Comparison of ENCODE assay signal across 8 cellular contexts in the genomic region with DNA sequence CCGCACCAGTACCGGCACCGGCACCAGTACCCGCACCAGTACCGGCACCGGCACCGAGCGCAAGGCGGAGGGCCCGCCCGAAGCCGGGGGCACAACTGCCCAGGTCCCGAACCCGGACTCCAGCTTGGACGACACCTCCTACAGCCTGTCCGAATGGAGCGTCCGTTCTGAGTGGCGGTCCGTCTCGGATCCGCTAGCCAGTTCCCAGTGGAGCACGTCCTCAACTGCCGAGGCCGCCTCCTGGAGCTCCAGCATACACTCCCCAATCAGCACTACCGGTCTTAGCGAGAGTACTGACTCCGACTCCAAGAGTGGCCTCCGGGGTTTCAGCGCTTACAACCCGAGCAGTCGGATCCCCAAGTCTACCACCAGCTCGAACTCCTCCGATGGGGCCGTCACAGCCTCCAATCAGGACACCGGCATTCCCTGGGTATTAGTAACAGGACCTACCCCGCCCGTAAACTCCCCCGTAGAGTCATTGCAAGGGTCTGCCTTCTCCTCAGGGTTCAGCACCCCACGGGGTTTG. TPM values are rescaled to one million over a fixed set of nuclear protein-coding genes. Genes with fewer than 3 reads are reported as not detected.
A peak's percentile ranks its signal among the peaks of the same experiment; 100 is the strongest.
DNase-seq lines count a peak whose midpoint lies in the region; ATAC-seq and TF ChIP-seq lines count a peak whose summit lies in the region.

No MANE protein-coding gene starts in this region.

- no peaks in the 10 kb centered on the region for H4K20me1 ChIP-seq in BLaER1 treated with 17β-estradiol and CSF1 and Interleukin-3, amounts not matched to agents 10 nM and 100 nM
- H4K20me1 ChIP-seq in HCT116 (ENCODE audit: insufficient read depth) (no peaks in the 10 kb centered on the region), SU-DHL-6 (ENCODE audit: low read depth, low read length) (no peaks in the 10 kb centered on the region)

- peak overlapping the region in 10 of 11 experiments; percentile 90 to 96 (median 94); a peak in 18 of 22 replicates for H3K27ac ChIP-seq in BLaER1 treated with 17β-estradiol and CSF1 and Interleukin-3, amounts not matched to agents 10 nM and 100 nM
- H3K27ac ChIP-seq in HCT116 (ENCODE audit: low read depth, low read length) (no peak overlapping the region; the same call in 1 of the 2 replicates), SU-DHL-6 (ENCODE audit: low read depth, low read length) (no peak overlapping the region)

- H3K79me2 ChIP-seq in HCT116 (ENCODE audit: insufficient read depth, low read length): no peaks in the 10 kb centered on the region
- no peaks in the 10 kb centered on the region for H3K79me2 ChIP-seq in SU-DHL-6 (ENCODE audit: insufficient read depth, low read length)

- H3K9me2 ChIP-seq in HCT116 (ENCODE audit: insufficient read depth) (no peaks in the 10 kb centered on the region), SU-DHL-6 (replicated peaks; ENCODE audit: insufficient read depth, low read length) (no peaks in the 10 kb centered on the region)

- H3K4me3 ChIP-seq in BLaER1 treated with 17β-estradiol and CSF1 and Interleukin-3, amounts not matched to agents 10 nM and 100 nM: peak overlapping the region; percentile 47 to 66 (median 54)
- H3K4me3 ChIP-seq in HCT116 (replicated peaks in 1 of 2; ENCODE audit: low read depth in 1 of 2, low read length in 2 of 2) (peak overlapping the region; percentile 54 to 72), SU-DHL-6 (ENCODE audit: insufficient read depth, low read length, poor library complexity, severe bottlenecking) (peak overlapping the region; percentile 59), cardiac fibroblast (replicated peaks in 1 of 2; ENCODE audit: low read depth in 2 of 2, low read length in 2 of 2) (peak overlapping the region; percentile 68 to 74), skeletal muscle cell (ENCODE audit: low read depth, low read length) (peak overlapping the region; percentile 52)

- CTCF ChIA-PET in HCT116 (lab: Charles Lee): interaction anchor here (1.7 kb wide), 1 partner anchor 95 kb away, joined by 4 read pairs; no protein-coding TSS in a partner anchor

- POLR2A ChIA-PET in HCT116 (lab: Charles Lee): no interaction called here

- no peak for TF ChIP-seq RAD21 in HCT116 (IDR thresholded peaks at IDR 0.05; ENCODE audit: low read depth)

- RAD21 ChIA-PET in HCT116 (lab: Charles Lee; ENCODE audit: low non-redundant PET in 1 of 2, low total read pairs in 2 of 2, uncharacterized antibody in 2 of 2, unreplicated experiment in 2 of 2): no interaction called here

- no peaks in the 10 kb centered on the region for H3K36me3 ChIP-seq in BLaER1 treated with 17β-estradiol and CSF1 and Interleukin-3, amounts not matched to agents 10 nM and 100 nM
- H3K36me3 ChIP-seq in HCT116 (ENCODE audit: control insufficient read depth in 1 of 2, insufficient read depth in 2 of 2, low read length in 2 of 2) (no peaks in the 10 kb centered on the region), SU-DHL-6 (ENCODE audit: low read length) (no peaks in the 10 kb centered on the region)

- TF ChIP-seq CTCF in HCT116 (IDR thresholded peaks at IDR 0.05 in 2 of 3, conservative IDR thresholded peaks at IDR 0.05 in 1 of 3; ENCODE audit: borderline replicate concordance in 1 of 3, insufficient read depth in 1 of 3, low read depth in 2 of 3, low read length in 2 of 3) (no peak), SU-DHL-6 (IDR thresholded peaks at IDR 0.05; ENCODE audit: insufficient read depth, low read length, poor library complexity, severe bottlenecking) (no peak), cardiac fibroblast (IDR thresholded peaks at IDR 0.05; ENCODE audit: low read depth, low read length) (no peak)

- H3F3A ChIP-seq in SU-DHL-6 (ENCODE audit: insufficient read depth): no peaks in the 10 kb centered on the region

- DNase-seq in HCT116 (ENCODE audit: low read depth, low spot score) (no peak), cardiac fibroblast (ENCODE audit: low read depth in 2 of 2) (peak; percentile 51 to 56), islet precursor cell (peak; percentile 75), skeletal muscle cell (ENCODE audit: low read depth) (no peak), DMS153 treated with DMSO at 0.1 percent for 48 hours (lab: John Stamatoyannopoulos, UW; ENCODE audit: unreplicated experiment) (no peak)

- peaks cover 15 to 29% (median 21%) of the 10 kb centered on the region in 11 experiments for H3K9me3 ChIP-seq in BLaER1 treated with 17β-estradiol and CSF1 and Interleukin-3, amounts not matched to agents 10 nM and 100 nM (replicated peaks in 1 of 11)
- H3K9me3 ChIP-seq in HCT116 (ENCODE audit: control insufficient read depth in 1 of 2, insufficient read depth in 1 of 2, low read depth in 1 of 2, low read length in 2 of 2) (no peaks in the 10 kb centered on the region), SU-DHL-6 (ENCODE audit: insufficient read depth, low read length) (no peaks in the 10 kb centered on the region)

- peak overlapping the region; percentile 86 to 95 (median 90) for H3K9ac ChIP-seq in BLaER1 treated with 17β-estradiol and CSF1 and Interleukin-3, amounts not matched to agents 10 nM and 100 nM
- peak overlapping the region; percentile 67 for H3K9ac ChIP-seq in HCT116 (ENCODE audit: low read length)
- H3K9ac ChIP-seq in SU-DHL-6 (ENCODE audit: low read length): peak overlapping the region; percentile 55

- no TSS peak for BruUV-seq in HCT116 (replicated peaks; lab: Mats Ljungman, UMichigan)

- TF ChIP-seq POLR2A in HCT116 (IDR thresholded peaks at IDR 0.05; ENCODE audit: borderline replicate concordance, extremely low read depth, insufficient read depth, insufficient read length): no peak

- H2AFZ ChIP-seq in HCT116 (ENCODE audit: low read depth, low read length, poor library complexity, severe bottlenecking) (no peak overlapping the region), SU-DHL-6 (ENCODE audit: low read depth, low read length, severe bottlenecking) (no peak overlapping the region)

- H3K27me3 ChIP-seq in BLaER1 treated with 17β-estradiol and CSF1 and Interleukin-3, amounts not matched to agents 10 nM and 100 nM: peaks cover 37 to 64% (median 57%) of the 10 kb centered on the region in 11 experiments
- H3K27me3 ChIP-seq in HCT116 (ENCODE audit: insufficient read depth, low read length): no peaks in the 10 kb centered on the region
- no peaks in the 10 kb centered on the region for H3K27me3 ChIP-seq in SU-DHL-6 (ENCODE audit: low read length)

- peaks cover 0 to 5% (median 0%) of the 10 kb centered on the region in 10 experiments; a peak in 2 of 20 replicates for H3K4me1 ChIP-seq in BLaER1 treated with 17β-estradiol and CSF1 and Interleukin-3, amounts not matched to agents 10 nM and 100 nM
- peaks cover 0 to 3% of the 10 kb centered on the region in 2 experiments; a peak in 1 of 4 replicates for H3K4me1 ChIP-seq in HCT116 (ENCODE audit: control insufficient read depth in 1 of 2, insufficient read depth in 2 of 2, low read length in 2 of 2)

- ATAC-seq in HCT116 (peak; percentile 57), GM21737 (IDR thresholded peaks at IDR 0.05; ENCODE audit: unreplicated experiment) (no peak)

- intact Hi-C loops in HCT116 (cut with micrococcal nuclease): no loop called here

- H3K4me2 ChIP-seq in BLaER1 treated with 17β-estradiol and CSF1 and Interleukin-3, amounts not matched to agents 10 nM and 100 nM: peak overlapping the region; percentile 49 to 84 (median 64)
- H3K4me2 ChIP-seq in HCT116 (ENCODE audit: low read length): peak overlapping the region; percentile 89
- peak overlapping the region; percentile 44 for H3K4me2 ChIP-seq in SU-DHL-6 (ENCODE audit: low read depth, low read length, poor library complexity, severe bottlenecking)

TF ChIP-seq in HCT116, 20 proteins besides CTCF, POLR2A, EP300 and RAD21:
- TF ChIP-seq YY1 (IDR thresholded peaks at IDR 0.05; ENCODE audit: extremely low read depth, insufficient replicate concordance, low read depth, low read length) (no peak), ELF1 (IDR thresholded peaks at IDR 0.05; ENCODE audit: borderline replicate concordance, low read depth) (no peak), EZH2 (IDR thresholded peaks at IDR 0.05) (no peak), EZH2phosphoT487 (IDR thresholded peaks at IDR 0.05; ENCODE audit: borderline replicate concordance) (no peak), MAX (IDR thresholded peaks at IDR 0.05) (no peak), SRF (IDR thresholded peaks at IDR 0.05; ENCODE audit: low read depth) (no peak), POLR2AphosphoS5 (IDR thresholded peaks at IDR 0.05; ENCODE audit: low read depth, low read length) (no peak), ZBTB33 (IDR thresholded peaks at IDR 0.05; ENCODE audit: extremely low read depth, insufficient replicate concordance, low read length) (no peak)

RNA-seq across cellular contexts. Expression of gene MAOA, which starts 0.9 kb away (rescaled TPM):
- total RNA-seq in HCT116 (2021; ENCODE audit: unreplicated experiment): 13.6 TPM
- polyA plus RNA-seq in HCT116 (2012): 4.9 and 6.1 TPM in 2 replicates

Comparison
In these comparisons a context has a peak if more than half of its experiments do, and no peak if none do; other contexts are left out.
1. H3K27ac ChIP-seq: peak in BLaER1 treated with 17β-estradiol and CSF1 and Interleukin-3, amounts not matched to agents 10 nM and 100 nM (10 of 11); none in HCT116 (single experiment) and SU-DHL-6 (single experiment).
2. DNase-seq: peak in cardiac fibroblast (2 of 2) and islet precursor cell (single experiment); none in HCT116 (single experiment), skeletal muscle cell (single experiment) and DMS153 treated with DMSO at 0.1 percent for 48 hours (single experiment).
3. Peak in every context shown above with its lines, with median percentiles within 50 percentile points of each other: H3K4me2 ChIP-seq, H3K4me3 ChIP-seq and H3K9ac ChIP-seq.